Comparison of ENCODE assay signal across 8 cellular contexts in genomic region chr9:128078504-128079434, GRCh38. TPM values are rescaled to one million over a fixed set of nuclear protein-coding genes. Genes with fewer than 3 reads are reported as not detected.
DNase-seq lines count a peak whose midpoint lies in the region; ATAC-seq and TF ChIP-seq lines count a peak whose summit lies in the region.

No MANE protein-coding gene starts in this region.

- TF ChIP-seq EP300 in stomach (IDR thresholded peaks at IDR 0.05), result no peak

- H3K36me3 ChIP-seq in left ventricle myocardium inferior (no peaks in the 10 kb centered on the region), stomach (no peaks in the 10 kb centered on the region)

- TF ChIP-seq POLR2A in stomach (IDR thresholded peaks at IDR 0.05), result no peak

- H3K27me3 Mint-ChIP-seq in T-helper 1 cell treated with Interleukin-12 subunit alpha and Interleukin-12 subunit beta and Interleukin-4 antibody, amounts not matched to agents 30 μg/mL and 1 μg/mL, for 36 hours (ENCODE audit: low read depth), result no peaks in the 10 kb centered on the region
- H3K27me3 Mint-ChIP-seq in T-helper 17 cell, result no peaks in the 10 kb centered on the region

- H3K36me3 Mint-ChIP-seq in T-helper 1 cell treated with Interleukin-12 subunit alpha and Interleukin-12 subunit beta and Interleukin-4 antibody, amounts not matched to agents 30 μg/mL and 1 μg/mL, for 36 hours (ENCODE audit: low read depth), result peaks cover 6% of the 10 kb centered on the region
- no peaks in the 10 kb centered on the region for H3K36me3 Mint-ChIP-seq in T-helper 17 cell (ENCODE audit: low read depth)

- intact Hi-C loops in left ventricle myocardium inferior (cut with micrococcal nuclease), result no loop called here
- intact Hi-C loops in stomach (cut with DNase I; ENCODE audit: low total_unique reads), result no loop called here

- peak; percentile 57 for ATAC-seq in T-helper 17 cell
- no peak for ATAC-seq in GM21367 (IDR thresholded peaks at IDR 0.05; ENCODE audit: unreplicated experiment)

- H3K27ac Mint-ChIP-seq in T-helper 1 cell treated with Interleukin-12 subunit alpha and Interleukin-12 subunit beta and Interleukin-4 antibody, amounts not matched to agents 30 μg/mL and 1 μg/mL, for 36 hours, result peak overlapping the region; percentile 66
- H3K27ac Mint-ChIP-seq in T-helper 17 cell, result peak overlapping the region; percentile 89

- peaks cover 59% of the 10 kb centered on the region for H3K4me1 ChIP-seq in left ventricle myocardium inferior
- peaks cover 38 to 70% (median 60%) of the 10 kb centered on the region in 4 donors for H3K4me1 ChIP-seq in stomach

- H3K27ac ChIP-seq in left ventricle myocardium inferior (replicated peaks), result peak overlapping the region; percentile 8
- peak overlapping the region; percentile 59 to 85 (median 73) for H3K27ac ChIP-seq in stomach

- DNase-seq in T-helper 1 cell (no peak), T-helper 17 cell (no peak), left ventricle myocardium inferior (no peak), stomach (peak; percentile 48), DMS79 treated with DMSO at 0.1 percent for 48 hours (lab: John Stamatoyannopoulos, UW) (no peak), middle frontal gyrus (ENCODE audit: extremely low spot score, low spot score) (no peak)

- no peaks in the 10 kb centered on the region for H3K9me3 Mint-ChIP-seq in T-helper 1 cell treated with Interleukin-12 subunit alpha and Interleukin-12 subunit beta and Interleukin-4 antibody, amounts not matched to agents 30 μg/mL and 1 μg/mL, for 36 hours

- TF ChIP-seq CTCF in left ventricle myocardium inferior (IDR thresholded peaks at IDR 0.05; ENCODE audit: borderline replicate concordance), result no peak
- TF ChIP-seq CTCF in stomach (IDR thresholded peaks at IDR 0.05), result no peak

- H3K9me3 ChIP-seq in T-helper 17 cell (ENCODE audit: control insufficient read depth, low read length, poor library complexity, severe bottlenecking) (no peaks in the 10 kb centered on the region), left ventricle myocardium inferior (replicated peaks) (no peaks in the 10 kb centered on the region), stomach (no peaks in the 10 kb centered on the region)

- 35 to 47% (median 39%) methylated on average over 11 of the region's 11 CpGs for whole genome bisulfite sequencing in stomach, 5 donors

- H3K4me3 ChIP-seq in left ventricle myocardium inferior (no peak overlapping the region), stomach (no peak overlapping the region)

- H3K4me1 Mint-ChIP-seq in T-helper 1 cell treated with Interleukin-12 subunit alpha and Interleukin-12 subunit beta and Interleukin-4 antibody, amounts not matched to agents 30 μg/mL and 1 μg/mL, for 36 hours (ENCODE audit: low read depth), result peaks cover 31% of the 10 kb centered on the region
- peaks cover 33% of the 10 kb centered on the region for H3K4me1 Mint-ChIP-seq in T-helper 17 cell

- H3K4me3 Mint-ChIP-seq in T-helper 1 cell treated with Interleukin-12 subunit alpha and Interleukin-12 subunit beta and Interleukin-4 antibody, amounts not matched to agents 30 μg/mL and 1 μg/mL, for 36 hours, result peak overlapping the region; percentile 9
- peak overlapping the region; percentile 45 for H3K4me3 Mint-ChIP-seq in T-helper 17 cell

- H3K27me3 ChIP-seq in left ventricle myocardium inferior (ENCODE audit: low read depth) (no peaks in the 10 kb centered on the region), stomach (no peaks in the 10 kb centered on the region)

RNA-seq across cellular contexts. Expression of gene SLC25A25, which starts 10.7 kb away (rescaled TPM):
- 10 to 100 TPM; 16.3 to 20.4 TPM for total RNA-seq in T-helper 17 cell
- total RNA-seq in left ventricle myocardium inferior, result 5.4 TPM
- total RNA-seq in stomach, result 10 to 100 TPM; 12.3 to 37.1 (median 32.6) TPM
- 1 to 10 TPM; 7.9 to 9.2 (median 8.1) TPM for polyA plus RNA-seq in stomach

RNA-seq across cellular contexts. Expression of gene NAIF1, which starts 11.6 kb away (rescaled TPM):
- total RNA-seq in T-helper 17 cell (10 to 100 TPM; 11.6 to 15.2 TPM), left ventricle myocardium inferior (7.9 TPM), stomach (10 to 100 TPM in 2 of 5 donors, 1 to 10 TPM in 3; 1.8 to 40.3 (median 6.7) TPM)
- 10 to 100 TPM in 1 of 3 donors, 1 to 10 TPM in 2; 7.0 to 10.3 (median 8.7) TPM for polyA plus RNA-seq in stomach

RNA-seq across cellular contexts. Expression of gene PTGES2, which starts 48.8 kb away (rescaled TPM):
- total RNA-seq in T-helper 17 cell, result 10 to 100 TPM; 46.4 to 58.2 TPM
- 141 TPM for total RNA-seq in left ventricle myocardium inferior
- 100 to 1,000 TPM in 3 of 5 donors, 10 to 100 TPM in 2; 47.2 to 570 (median 125) TPM for total RNA-seq in stomach
- polyA plus RNA-seq in stomach, result 10 to 100 TPM; 50.1 to 69.9 (median 58.3) TPM
